In the genomic region with DNA sequence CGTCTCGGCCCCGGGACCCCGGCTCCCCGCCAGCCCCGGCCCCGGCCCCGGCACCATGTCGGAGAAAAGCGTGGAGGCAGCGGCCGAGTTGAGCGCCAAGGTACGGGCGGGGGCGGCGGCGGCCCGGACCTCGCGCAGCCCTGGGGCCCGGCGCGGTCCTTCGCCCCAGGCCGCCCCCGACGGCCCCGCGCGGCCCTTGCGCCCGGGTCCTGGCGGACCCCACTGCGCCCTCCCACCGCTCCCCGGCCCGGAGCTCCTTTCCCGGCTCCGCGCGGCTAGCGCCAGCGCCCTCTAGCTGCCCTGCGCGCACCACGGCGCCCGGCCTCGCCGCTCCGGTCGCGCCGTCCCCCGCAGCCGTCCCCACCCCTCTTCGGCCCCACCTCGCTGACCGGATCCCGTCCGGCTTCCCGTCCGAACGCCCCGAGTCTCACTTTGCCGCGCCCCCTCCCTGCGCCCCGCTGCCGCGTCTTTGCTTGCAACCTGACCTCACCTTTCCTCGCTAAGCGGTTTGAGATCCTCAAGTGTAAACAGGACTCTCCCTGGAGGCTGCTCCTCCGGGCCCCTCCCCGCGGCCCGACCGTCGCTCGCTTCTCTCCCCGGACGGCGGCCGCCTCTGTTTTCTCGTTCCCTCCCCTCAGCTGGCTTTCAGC, we compare ENCODE assay signal across 8 cellular contexts. TPM values are rescaled to one million over a fixed set of nuclear protein-coding genes. Genes with fewer than 3 reads are reported as not detected.
DNase-seq lines count a peak whose midpoint lies in the region; ATAC-seq and TF ChIP-seq lines count a peak whose summit lies in the region.

No MANE protein-coding gene starts in this region.

- no peak overlapping the region for H3K27ac ChIP-seq in brain microvascular endothelial cell

- peak overlapping the region; percentile 43 to 52 for H3K27ac Mint-ChIP-seq in T-cell

- 0 out of 2 replicates have a peak, but pooled peaks cover 5% of the 10 kb centered on the region for H3F3A ChIP-seq in Loucy (ENCODE audit: low read depth)

- POLR2A ChIA-PET in T-cell (lab: Charles Lee): interaction anchor here (0.6 to 1.5 kb wide), 3 partner anchors 14 to 107 kb away, joined by 4 to 10 read pairs (median 5); no protein-coding TSS in a partner anchor

- DNase-seq in ELR (ENCODE audit: low read depth) (peak; percentile 85), T-cell (peak in 21 of 34 experiments; percentile 15 to 57 (median 36)), brain microvascular endothelial cell (peak; percentile 32), retinal pigment epithelial cell (ENCODE audit: low read depth) (no peak)

- H3K9me3 ChIP-seq in Loucy (ENCODE audit: insufficient read depth, low read depth, low read length) (no peaks in the 10 kb centered on the region), iPS-15b (ENCODE audit: control insufficient read depth, insufficient read depth, low read length) (no peaks in the 10 kb centered on the region)

- ATAC-seq in GM21737 (IDR thresholded peaks at IDR 0.05; ENCODE audit: unreplicated experiment): peak; percentile 57
- ATAC-seq in T-cell (replicated peaks in 1 of 4): peak; percentile 76 to 81 (median 78)
- no peak for ATAC-seq in HG02852 (IDR thresholded peaks at IDR 0.05; ENCODE audit: unreplicated experiment)

- peaks cover 38 to 42% of the 10 kb centered on the region in 2 donors for H3K27me3 Mint-ChIP-seq in T-cell

- peak overlapping the region; percentile 73 for H3K4me3 ChIP-seq in Loucy (ENCODE audit: low read length, poor library complexity, severe bottlenecking)
- H3K4me3 ChIP-seq in brain microvascular endothelial cell (ENCODE audit: low read depth, low read length): peak overlapping the region; percentile 90
- H3K4me3 ChIP-seq in iPS-15b (ENCODE audit: low read depth, low read length): peak overlapping the region; percentile 76
- peak overlapping the region; percentile 88 for H3K4me3 ChIP-seq in retinal pigment epithelial cell (ENCODE audit: low read length)

- TF ChIP-seq CTCF in Loucy (conservative IDR thresholded peaks at IDR 0.05; ENCODE audit: low read length): peak; percentile 59
- TF ChIP-seq CTCF in brain microvascular endothelial cell (IDR thresholded peaks at IDR 0.05; ENCODE audit: low read depth, low read length, missing control alignments): peak; percentile 52
- peak; percentile 48 for TF ChIP-seq CTCF in retinal pigment epithelial cell (conservative IDR thresholded peaks at IDR 0.05; ENCODE audit: low read depth, low read length)

- in situ Hi-C loops in brain microvascular endothelial cell (cut with HindIII; ENCODE audit: low pct_ligation_motif_present, low sequenced_read_pairs): no loop called here

- H3K4me1 ChIP-seq in Loucy (ENCODE audit: insufficient read depth, low read length, poor library complexity, severe bottlenecking) (peaks cover 47% of the 10 kb centered on the region), iPS-15b (ENCODE audit: control insufficient read depth, insufficient read depth, low read length) (peaks cover 23% of the 10 kb centered on the region)

- H3K36me3 ChIP-seq in Loucy (ENCODE audit: insufficient read depth, low read length): peaks cover 3% of the 10 kb centered on the region; the same call in 1 of the 2 replicates
- H3K36me3 ChIP-seq in brain microvascular endothelial cell (replicated peaks): peaks cover 18% of the 10 kb centered on the region
- H3K36me3 ChIP-seq in iPS-15b (ENCODE audit: control insufficient read depth, insufficient read depth, low read length): peaks cover 14% of the 10 kb centered on the region

- H3K9ac ChIP-seq in Loucy (ENCODE audit: low read depth, low read length, poor library complexity, severe bottlenecking) (peak overlapping the region; percentile 72), iPS-15b (ENCODE audit: low read depth, low read length) (peak overlapping the region; percentile 56)

- peaks cover 34 to 57% (median 48%) of the 10 kb centered on the region in 3 donors for H3K4me1 Mint-ChIP-seq in T-cell

- peak overlapping the region; percentile 74 for H2AFZ ChIP-seq in Loucy (ENCODE audit: low read length)

- CTCF ChIA-PET in T-cell (lab: Charles Lee): interaction anchor here (0.6 to 2.9 kb wide), 24 partner anchors 8 to 1935 kb away, joined by 3 to 22 read pairs (median 4); a partner anchor contains a TSS

- no peaks in the 10 kb centered on the region for H3K9me3 Mint-ChIP-seq in T-cell

- H4K20me1 ChIP-seq in Loucy (ENCODE audit: insufficient read depth, low read length, poor library complexity, severe bottlenecking): peaks cover 19% of the 10 kb centered on the region

- H3K27me3 ChIP-seq in Loucy (ENCODE audit: insufficient read depth, low read length, poor library complexity, severe bottlenecking): no peaks in the 10 kb centered on the region
- no peaks in the 10 kb centered on the region for H3K27me3 ChIP-seq in brain microvascular endothelial cell (replicated peaks)
- peaks cover 13% of the 10 kb centered on the region for H3K27me3 ChIP-seq in iPS-15b (ENCODE audit: control insufficient read depth, insufficient read depth, low read length)

- peak overlapping the region; percentile 79 to 88 (median 81) for H3K4me3 Mint-ChIP-seq in T-cell

- no peaks in the 10 kb centered on the region for H3K36me3 Mint-ChIP-seq in T-cell

- peaks cover 42% of the 10 kb centered on the region for H3K79me2 ChIP-seq in Loucy (ENCODE audit: insufficient read depth, low read length)

- H3K9me2 ChIP-seq in Loucy (replicated peaks; ENCODE audit: low read depth, low read length): no peaks in the 10 kb centered on the region

- peak overlapping the region; percentile 93 for H3K4me2 ChIP-seq in Loucy (ENCODE audit: low read depth, low read length, poor library complexity, severe bottlenecking)

RNA-seq across cellular contexts. Expression of a gene that starts 0.6 kb away (rescaled TPM):
- 10 to 100 TPM in 3 of 5 donors, 1 to 10 TPM in 2; 6.5 to 15.9 (median 10.6) TPM for total RNA-seq in T-cell

RNA-seq across cellular contexts. Expression of a gene that starts 5.5 kb away (rescaled TPM):
- total RNA-seq in T-cell: 10 to 100 TPM in 1 of 5 donors, 1 to 10 TPM in 4; 3.7 to 10.6 (median 7.3) TPM

RNA-seq across cellular contexts. Expression of a gene that starts 13.8 kb away (rescaled TPM):
- 100 to 1,000 TPM in 1 of 5 donors, 10 to 100 TPM in 4; 83.3 to 125 (median 88.4) TPM for total RNA-seq in T-cell

RNA-seq across cellular contexts. Expression of a gene that starts 22.6 kb away (rescaled TPM):
- total RNA-seq in T-cell: 100 to 1,000 TPM; 126 to 205 (median 154) TPM

RNA-seq across cellular contexts. Expression of a gene that starts 42.9 kb away (rescaled TPM):
- total RNA-seq in T-cell: 10 to 100 TPM; 18.5 to 33.1 (median 31.8) TPM
